ENCODE assay signal across 21 cellular contexts in genomic region chr6:164104432-164104831, GRCh38.
A peak's percentile ranks its signal among the peaks of the same experiment; 100 is the strongest.
DNase-seq lines count a peak whose midpoint lies in the region; ATAC-seq, FAIRE-seq and TF ChIP-seq lines count a peak whose summit lies in the region.
"Had no signal": no experiment of that assay in that cellular context is flagged by ENCODE, and none has a peak within 500 bp of the region (broad histone marks: within the 10 kb centered on the region; RNA-seq: fewer than 3 reads in every experiment).

No MANE protein-coding gene starts in this region.

- H3K4ac ChIP-seq in neuronal stem cell (ENCODE audit: low read length) = no peak overlapping the region

- H4K91ac ChIP-seq in neuronal stem cell (ENCODE audit: low read depth, low read length, poor library complexity) = no peak overlapping the region

- H3K9ac ChIP-seq in neuronal stem cell (ENCODE audit: low read depth, low read length, poor library complexity) (no peak overlapping the region), Karpas-422 (ENCODE audit: low read length) (no peak overlapping the region)

- WGBS in neuronal stem cell (ENCODE audit: extremely low coverage in 2 of 2, insufficient read length in 2 of 2, insufficient replicate concordance in 1 of 2), 2 donors = no CpG with 5 or more reads among the region's 4 CpGs

- peak overlapping the region; percentile 86 to 94 for H3K27ac ChIP-seq in right atrium auricular region
- no peak overlapping the region for H3K27ac ChIP-seq in neuronal stem cell (replicated peaks; ENCODE audit: low read length)
- H3K27ac ChIP-seq in temporal lobe (ENCODE audit: low read depth, low read length) = peak overlapping the region; percentile 9
- no peak overlapping the region for H3K27ac ChIP-seq in Karpas-422 (ENCODE audit: low read length)
- H3K27ac ChIP-seq: 22Rv1, A549, C4-2B had no signal

- peak overlapping the region; percentile 20 for H3K18ac ChIP-seq in neuronal stem cell (ENCODE audit: low read length)

- H2AFZ ChIP-seq in neuronal stem cell (ENCODE audit: low read length) (no peak overlapping the region), Karpas-422 (ENCODE audit: low read length) (no peak overlapping the region)
- H2AFZ ChIP-seq: GM23338 had no signal

- H3K4me2 ChIP-seq in neuronal stem cell (ENCODE audit: insufficient read depth, low read length, poor library complexity, severe bottlenecking) (no peak overlapping the region), Karpas-422 (ENCODE audit: low read depth, low read length, poor library complexity, severe bottlenecking) (no peak overlapping the region)
- H3K4me2 ChIP-seq: A549, GM23338 had no signal

- no peak overlapping the region for H3K14ac ChIP-seq in neuronal stem cell (ENCODE audit: low read length)

- no peaks in the 10 kb centered on the region for H3K27me3 ChIP-seq in right atrium auricular region
- no peaks in the 10 kb centered on the region for H3K27me3 ChIP-seq in neuronal stem cell (ENCODE audit: control insufficient read depth in 3 of 3, insufficient read depth in 3 of 3, low read depth in 1 of 3, low read length in 3 of 3)
- H3K27me3 ChIP-seq in Karpas-422 (ENCODE audit: low read length) = no peaks in the 10 kb centered on the region

- H2BK120ac ChIP-seq in neuronal stem cell (ENCODE audit: low read depth, low read length) = no peak overlapping the region

- H3K36me3 ChIP-seq in right atrium auricular region (no peaks in the 10 kb centered on the region), neuronal stem cell (replicated peaks in 1 of 2; ENCODE audit: control insufficient read depth in 2 of 2, insufficient read depth in 2 of 2, low read length in 2 of 2) (no peaks in the 10 kb centered on the region), Karpas-422 (ENCODE audit: insufficient read depth, low read length) (no peaks in the 10 kb centered on the region)

- no peaks in the 10 kb centered on the region for H3K9me2 ChIP-seq in Karpas-422 (replicated peaks; ENCODE audit: insufficient read depth, low read length)

- H2AK5ac ChIP-seq in neuronal stem cell (ENCODE audit: low read depth, low read length) = no peak overlapping the region

- peaks cover 0 to 49% of the 10 kb centered on the region in 2 donors for H3K4me1 ChIP-seq in right atrium auricular region
- peaks cover 12 to 26% of the 10 kb centered on the region in 2 donors for H3K4me1 ChIP-seq in neuronal stem cell (ENCODE audit: control insufficient read depth in 2 of 2, insufficient read depth in 1 of 2, low read depth in 1 of 2, low read length in 2 of 2)
- H3K4me1 ChIP-seq in Karpas-422 (ENCODE audit: low read length) = no peaks in the 10 kb centered on the region
- H3K4me1 ChIP-seq: A549 had no signal

- H3K79me2 ChIP-seq in Karpas-422 (ENCODE audit: low read length) = no peaks in the 10 kb centered on the region

- no peak overlapping the region for H3K23ac ChIP-seq in neuronal stem cell (ENCODE audit: low read depth, low read length, poor library complexity)

- H4K8ac ChIP-seq in neuronal stem cell (ENCODE audit: low read depth, low read length) = no peak overlapping the region

- no peaks in the 10 kb centered on the region for H4K20me1 ChIP-seq in Karpas-422 (ENCODE audit: insufficient read depth, low read depth, low read length)

- no peak overlapping the region for H3K4me3 ChIP-seq in right atrium auricular region
- H3K4me3 ChIP-seq in neuronal stem cell (ENCODE audit: low read length in 2 of 2) = no peak overlapping the region
- H3K4me3 ChIP-seq in Karpas-422 (ENCODE audit: low read length) = no peak overlapping the region
- H3K4me3 ChIP-seq: A549, GM23338 had no signal

- H3K9me3 ChIP-seq in right atrium auricular region (no peaks in the 10 kb centered on the region), neuronal stem cell (replicated peaks in 1 of 2; ENCODE audit: control insufficient read depth in 2 of 2, insufficient read depth in 1 of 2, low read depth in 1 of 2, low read length in 2 of 2) (peaks cover 0 to 10% of the 10 kb centered on the region in 2 donors), Karpas-422 (ENCODE audit: low read length) (0 out of 2 replicates have a peak, but pooled peaks cover 3% of the 10 kb centered on the region)
- H3K9me3 ChIP-seq: A549 had no signal

- H2BK5ac ChIP-seq in neuronal stem cell (ENCODE audit: low read length) = peak overlapping the region; percentile 62

- no peak for ATAC-seq in left ventricle myocardium superior
- ATAC-seq: A549, GM23338 had no signal

- FAIRE-seq in urothelium cell line (lab: Jason Lieb, UNC) = no peak
- FAIRE-seq: A549, GM12892, GM18507, H54 had no signal

- H3K79me1 ChIP-seq in neuronal stem cell (ENCODE audit: low read depth, low read length) = no peaks in the 10 kb centered on the region

- H2BK15ac ChIP-seq in neuronal stem cell (ENCODE audit: low read length) = peak overlapping the region; percentile 69

- H2BK12ac ChIP-seq in neuronal stem cell (ENCODE audit: low read length) = peak overlapping the region; percentile 87

- DNase-seq in NCI-H82 (lab: John Stamatoyannopoulos, UW) (peak; percentile 32), NCI-H82 treated with DMSO at 0.1 percent for 48 hours (lab: John Stamatoyannopoulos, UW; ENCODE audit: unreplicated experiment) (no peak), right atrium auricular region (ENCODE audit: low spot score) (no peak), left ventricle myocardium superior (no peak), neuronal stem cell (ENCODE audit: low spot score) (no peak), urothelium cell line (ENCODE audit: low spot score) (no peak), Karpas-422 (no peak)
- DNase-seq: AML-193; CD4-positive, alpha-beta T cell; DMS153; DMS79; GDM1; HCEC 1CT had no signal

- intact Hi-C loops in left ventricle myocardium superior (cut with micrococcal nuclease) = no loop called here

- no peak for TF ChIP-seq CTCF in right atrium auricular region (IDR thresholded peaks at IDR 0.05)

Comparison
In these comparisons a context has a peak if more than half of its experiments do, and no peak if none do; other contexts are left out.
1. H3K27ac ChIP-seq: peak in right atrium auricular region (2 of 2) and temporal lobe (single experiment); none in neuronal stem cell (single experiment) and Karpas-422 (single experiment).